ENCODE assay signal across 8 cellular contexts in the genomic region with DNA sequence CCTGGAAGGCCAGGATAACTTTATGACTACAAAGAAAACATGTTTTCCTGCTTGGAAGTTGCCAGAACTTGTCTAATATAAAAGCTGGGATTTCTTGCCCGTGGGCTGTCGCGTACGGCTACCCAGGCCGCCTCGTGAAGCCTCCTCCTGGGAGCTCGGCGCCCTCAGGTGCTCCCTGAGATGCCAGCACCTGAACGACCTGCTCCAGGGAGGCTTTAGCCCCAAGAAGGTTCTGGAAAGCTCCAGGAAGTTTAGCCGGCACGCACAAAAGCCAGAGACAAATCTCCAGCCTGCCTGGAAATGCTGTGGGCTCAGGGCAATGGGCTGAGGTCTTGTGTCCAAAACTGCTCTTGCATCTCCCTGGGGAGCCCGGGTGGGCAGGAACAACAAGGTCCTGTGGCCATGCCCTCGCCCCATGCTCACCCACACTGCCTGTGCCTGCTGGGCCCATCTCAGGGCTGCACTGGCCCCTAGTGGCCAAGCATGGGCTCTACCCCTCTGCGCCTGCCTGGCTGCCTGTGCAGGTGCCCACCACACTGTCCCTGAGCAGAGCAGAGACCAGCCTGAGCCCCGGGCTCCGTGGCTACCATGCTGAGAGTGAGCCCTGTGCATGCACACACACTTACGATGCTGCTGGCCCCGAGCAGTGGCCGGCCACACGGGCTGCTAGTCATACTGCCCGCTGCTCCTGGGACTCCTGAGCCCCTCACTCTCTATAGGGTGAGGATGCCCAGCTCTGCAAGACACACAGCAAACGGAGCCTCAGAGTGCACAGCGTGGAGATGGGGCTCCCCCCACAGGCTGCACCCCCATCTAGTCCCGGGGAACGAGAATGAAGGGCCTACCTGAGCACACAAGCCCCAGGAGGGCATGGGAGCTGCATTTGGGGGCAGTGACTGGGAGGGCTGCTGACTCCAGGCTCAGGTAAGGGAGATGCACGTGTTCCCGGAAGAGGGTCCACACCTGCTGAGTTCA. TPM values are rescaled to one million over a fixed set of nuclear protein-coding genes. Genes with fewer than 3 reads are reported as not detected.
A peak's percentile ranks its signal among the peaks of the same experiment; 100 is the strongest.
DNase-seq lines count a peak whose midpoint lies in the region; ATAC-seq, FAIRE-seq and TF ChIP-seq lines count a peak whose summit lies in the region.

No MANE protein-coding gene starts in this region.

- intact Hi-C loops in thyroid gland (cut with DNase I) = loop anchor here (5.0 to 10.0 kb wide), 2 partner anchors 175 to 417 kb away; no protein-coding TSS in a partner anchor

- FAIRE-seq in RCC 7860 (lab: Jason Lieb, UNC) = no peak

- no peak overlapping the region for H3K4me3 ChIP-seq in fibroblast of mammary gland (ENCODE audit: control insufficient read depth, low read depth, low read length)
- H3K4me3 ChIP-seq in thyroid gland (replicated peaks in 1 of 3) = no peak overlapping the region

- no peaks in the 10 kb centered on the region for H3K9me3 ChIP-seq in thyroid gland

- H3K27me3 ChIP-seq in thyroid gland = no peaks in the 10 kb centered on the region

- DNase-seq in GDM1 (lab: John Stamatoyannopoulos, UW) (peak; percentile 43), RCC 7860 (ENCODE audit: low spot score) (peak; percentile 48), fibroblast of mammary gland (ENCODE audit: low read depth) (peak; percentile 52), occipital lobe (lab: John Stamatoyannopoulos, UW) (peak; percentile 50), thyroid gland (peak; percentile 80 to 81)
- DNase-seq in activated T-cell treated with anti-CD3 and anti-CD28 coated beads, Interleukin-2, amount 50 U/mL, for 48 hours = peak; percentile 80 to 86

- 42 to 45% methylated on average over 15 to 16 of the region's 27 CpGs for WGBS in thyroid gland, 2 donors

- peak overlapping the region in 2 of 3 donors; percentile 34 to 84 for H3K27ac ChIP-seq in thyroid gland

- peak; percentile 74 for ATAC-seq in HG03175 (IDR thresholded peaks at IDR 0.05; ENCODE audit: unreplicated experiment)
- no peak for ATAC-seq in GM18517 (IDR thresholded peaks at IDR 0.05; ENCODE audit: unreplicated experiment)

- no peaks in the 10 kb centered on the region for H3K36me3 ChIP-seq in thyroid gland

- peaks cover 21 to 36% of the 10 kb centered on the region in 2 donors for H3K4me1 ChIP-seq in thyroid gland

- TF ChIP-seq POLR2A in thyroid gland (IDR thresholded peaks at IDR 0.05) = no peak

- TF ChIP-seq CTCF in fibroblast of mammary gland (conservative IDR thresholded peaks at IDR 0.05; ENCODE audit: control insufficient read depth, insufficient read depth, low read depth, low read length) (peak; percentile 87), thyroid gland (IDR thresholded peaks at IDR 0.05) (peak; percentile 91 to 99 (median 96))

RNA-seq across cellular contexts. Expression of a gene that starts 4.9 kb away (rescaled TPM):
- total RNA-seq in occipital lobe = 4.1 TPM
- 10 to 100 TPM; 18.4 to 56.0 (median 31.0) TPM for total RNA-seq in thyroid gland
